1 cellular context compared by ENCODE assay signal in the genomic region with DNA sequence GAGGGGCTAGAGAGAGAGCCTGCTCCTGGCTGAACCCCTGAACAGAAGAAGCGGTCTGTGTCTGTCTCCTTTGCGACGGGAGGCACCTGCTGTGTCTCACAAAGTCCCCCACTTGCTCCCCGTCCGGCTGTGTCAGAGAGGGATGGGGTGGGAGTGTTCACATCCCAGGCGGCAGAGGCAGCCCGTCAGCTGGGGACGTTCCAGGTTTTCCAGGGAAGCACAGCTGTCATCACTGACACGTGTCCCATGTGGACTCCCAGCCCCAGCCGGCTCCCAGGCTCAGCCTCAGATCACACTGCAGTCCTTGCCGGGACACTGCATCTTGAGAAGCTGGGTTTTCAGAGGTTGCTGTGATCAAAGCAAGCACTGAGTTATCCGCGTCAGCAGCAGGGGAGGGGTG.
TF ChIP-seq lines count a peak whose summit lies in the region.

No MANE protein-coding gene starts in this region.

TF ChIP-seq in HepG2, 621 proteins besides CTCF, POLR2A, EP300 and RAD21:
- TF ChIP-seq ZNF616 (CRISPR knock-in tag; IDR thresholded peaks at IDR 0.05; ENCODE audit: low read depth) (no peak), IRX3 (CRISPR knock-in tag; IDR thresholded peaks at IDR 0.05; ENCODE audit: borderline replicate concordance, low read depth) (no peak), ZNF253 (CRISPR knock-in tag; IDR thresholded peaks at IDR 0.05; ENCODE audit: borderline replicate concordance) (no peak), ZKSCAN5 (CRISPR knock-in tag; IDR thresholded peaks at IDR 0.05) (no peak), PRDM10 (CRISPR knock-in tag; IDR thresholded peaks at IDR 0.05; ENCODE audit: low read depth) (no peak), ZNF768 (CRISPR knock-in tag; IDR thresholded peaks at IDR 0.05) (no peak), IKZF4 (CRISPR knock-in tag; IDR thresholded peaks at IDR 0.05; ENCODE audit: borderline replicate concordance, low read depth, not compliant biosample characterization) (no peak), FOXK1 (CRISPR knock-in tag; IDR thresholded peaks at IDR 0.05; ENCODE audit: borderline replicate concordance, low read depth) (no peak), GPBP1L1 (CRISPR knock-in tag; IDR thresholded peaks at IDR 0.05) (no peak), RFXANK (CRISPR knock-in tag; IDR thresholded peaks at IDR 0.05) (no peak), KLF13 (CRISPR knock-in tag; IDR thresholded peaks at IDR 0.05) (no peak), ZNF572 (CRISPR knock-in tag; IDR thresholded peaks at IDR 0.05) (no peak), ELK4 (CRISPR knock-in tag; IDR thresholded peaks at IDR 0.05; ENCODE audit: borderline replicate concordance) (no peak), ZMYM3 (CRISPR knock-in tag; IDR thresholded peaks at IDR 0.05) (no peak), ZHX2 (IDR thresholded peaks at IDR 0.05; ENCODE audit: low read depth) (no peak), ZHX2 (CRISPR knock-in tag; IDR thresholded peaks at IDR 0.05; ENCODE audit: borderline replicate concordance) (no peak), ZNF501 (CRISPR knock-in tag; IDR thresholded peaks at IDR 0.05) (no peak), ZNF773 (CRISPR knock-in tag; IDR thresholded peaks at IDR 0.05; ENCODE audit: borderline replicate concordance) (no peak), ISX (CRISPR knock-in tag; conservative IDR thresholded peaks at IDR 0.05) (no peak)
- TF ChIP-seq, protein P1, sequence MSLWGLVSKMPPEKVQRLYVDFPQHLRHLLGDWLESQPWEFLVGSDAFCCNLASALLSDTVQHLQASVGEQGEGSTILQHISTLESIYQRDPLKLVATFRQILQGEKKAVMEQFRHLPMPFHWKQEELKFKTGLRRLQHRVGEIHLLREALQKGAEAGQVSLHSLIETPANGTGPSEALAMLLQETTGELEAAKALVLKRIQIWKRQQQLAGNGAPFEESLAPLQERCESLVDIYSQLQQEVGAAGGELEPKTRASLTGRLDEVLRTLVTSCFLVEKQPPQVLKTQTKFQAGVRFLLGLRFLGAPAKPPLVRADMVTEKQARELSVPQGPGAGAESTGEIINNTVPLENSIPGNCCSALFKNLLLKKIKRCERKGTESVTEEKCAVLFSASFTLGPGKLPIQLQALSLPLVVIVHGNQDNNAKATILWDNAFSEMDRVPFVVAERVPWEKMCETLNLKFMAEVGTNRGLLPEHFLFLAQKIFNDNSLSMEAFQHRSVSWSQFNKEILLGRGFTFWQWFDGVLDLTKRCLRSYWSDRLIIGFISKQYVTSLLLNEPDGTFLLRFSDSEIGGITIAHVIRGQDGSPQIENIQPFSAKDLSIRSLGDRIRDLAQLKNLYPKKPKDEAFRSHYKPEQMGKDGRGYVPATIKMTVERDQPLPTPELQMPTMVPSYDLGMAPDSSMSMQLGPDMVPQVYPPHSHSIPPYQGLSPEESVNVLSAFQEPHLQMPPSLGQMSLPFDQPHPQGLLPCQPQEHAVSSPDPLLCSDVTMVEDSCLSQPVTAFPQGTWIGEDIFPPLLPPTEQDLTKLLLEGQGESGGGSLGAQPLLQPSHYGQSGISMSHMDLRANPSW (CRISPR knock-in tag; IDR thresholded peaks at IDR 0.05; ENCODE audit: borderline replicate concordance): no peak
